ENCODE assay signal across 9 cellular contexts in genomic region chr10:4962876-4963795, GRCh38. TPM values are rescaled to one million over a fixed set of nuclear protein-coding genes. Genes with fewer than 3 reads are reported as not detected.
DNase-seq lines count a peak whose midpoint lies in the region; ATAC-seq and TF ChIP-seq lines count a peak whose summit lies in the region.
"Not testable (repeated sequence)": the region's sequence is repeated elsewhere in the genome, so short reads cannot be mapped to it uniquely, and the experiment has no call there.
"Had no signal": no experiment of that assay in that cellular context is flagged by ENCODE, and none has a peak within 500 bp of the region (broad histone marks: within the 10 kb centered on the region; RNA-seq: fewer than 3 reads in every experiment).

Gene AKR1C1, plus strand, starts transcription at chr10:4963415. Its CDS starts 30 bp downstream, at chr10:4963445.

- peaks cover 13% of the 10 kb centered on the region for H3K79me2 ChIP-seq in neural cell (replicated peaks; ENCODE audit: insufficient read depth, low read length)

- H3K27ac ChIP-seq in A673 (ENCODE audit: low read depth, low read length, poor library complexity, severe bottlenecking); SJCRH30: not testable (repeated sequence)
- peak within 1 kb of the TSS; percentile 49 for H3K27ac ChIP-seq in neural cell (ENCODE audit: low read length)

- BruUV-seq in A673 (replicated peaks; lab: Mats Ljungman, UMichigan), result TSS peak; percentile 83

- H3K9me2 ChIP-seq in neural cell (ENCODE audit: insufficient read depth, low read length), result not testable (repeated sequence)

- H3F3A ChIP-seq in neural cell (ENCODE audit: insufficient read depth, low read length, poor library complexity, severe bottlenecking), result not testable (repeated sequence)

- TF ChIP-seq CTCF in A673 (conservative IDR thresholded peaks at IDR 0.05; ENCODE audit: low read depth, low read length); fibroblast of the aortic adventitia (IDR thresholded peaks at IDR 0.05; ENCODE audit: insufficient read depth, low read length); neural cell (IDR thresholded peaks at IDR 0.05; ENCODE audit: poor library complexity, severe bottlenecking); subcutaneous adipose tissue (IDR thresholded peaks at IDR 0.05; ENCODE audit: low read depth): not testable (repeated sequence)

- TF ChIP-seq RAD21 in neural cell (conservative IDR thresholded peaks at IDR 0.05), result not testable (repeated sequence)

- CTCF ChIA-PET in A673 (lab: Charles Lee), result not testable (repeated sequence)

- not testable (repeated sequence) for H3K36me3 ChIP-seq in A673 (ENCODE audit: insufficient read depth, low read length, poor library complexity, severe bottlenecking); SJCRH30; neural cell (ENCODE audit: insufficient read depth, low read length)

- peak within 1 kb of the TSS; percentile 95 for H3K4me2 ChIP-seq in neural cell (ENCODE audit: low read length)

- peak within 1 kb of the TSS; percentile 47 for H3K9ac ChIP-seq in neural cell (ENCODE audit: low read length)

- intact Hi-C loops in A673 (cut with micrococcal nuclease; ENCODE audit: unreplicated experiment); left colon (cut with DNase I, micrococcal nuclease): not testable (repeated sequence)

- H3K4me3 ChIP-seq in A673 (ENCODE audit: low read depth, low read length, poor library complexity, severe bottlenecking), result not testable (repeated sequence)
- peak within 1 kb of the TSS; percentile 39 for H3K4me3 ChIP-seq in SJCRH30
- H3K4me3 ChIP-seq in fibroblast of the aortic adventitia (ENCODE audit: low read depth, low read length), result peak within 1 kb of the TSS; percentile 71
- peak within 1 kb of the TSS; percentile 64 for H3K4me3 ChIP-seq in neural cell (ENCODE audit: low read length)

- H3K9me3 ChIP-seq in A673 (ENCODE audit: low read depth, low read length, poor library complexity, severe bottlenecking); SJCRH30 (replicated peaks); neural cell (ENCODE audit: low read length): not testable (repeated sequence)

- not testable (repeated sequence) for H2AFZ ChIP-seq in neural cell (ENCODE audit: low read depth, low read length)

- not testable (repeated sequence) for TF ChIP-seq EP300 in neural cell (conservative IDR thresholded peaks at IDR 0.05; ENCODE audit: poor library complexity, severe bottlenecking)

- not testable (repeated sequence) for H4K20me1 ChIP-seq in neural cell (ENCODE audit: insufficient read depth)

- not testable (repeated sequence) for DNase-seq in A673 (ENCODE audit: low spot score); cerebellum (ENCODE audit: low spot score); left colon
- DNase-seq in LHCN-M2 (ENCODE audit: low read depth) (peak; percentile 34), SJCRH30 (peak in 1 of 2 experiments; percentile 13), fibroblast of the aortic adventitia (ENCODE audit: low read depth) (peak; percentile 71)

- not testable (repeated sequence) for H3K4me1 ChIP-seq in A673 (ENCODE audit: insufficient read depth, low read length, poor library complexity, severe bottlenecking); SJCRH30

- POLR2A ChIA-PET in A673 (lab: Charles Lee; ENCODE audit: low non-redundant PET), result not testable (repeated sequence)

- not testable (repeated sequence) for H3K27me3 ChIP-seq in A673 (replicated peaks; ENCODE audit: insufficient read depth, low read depth, low read length, poor library complexity); SJCRH30; neural cell (ENCODE audit: insufficient read depth, low read depth, low read length)

- peak; percentile 100 for ATAC-seq in left colon

TF ChIP-seq in neural cell, 6 proteins besides CTCF, POLR2A, EP300 and RAD21:
- peak; percentile 82 for TF ChIP-seq POLR2AphosphoS5 (IDR thresholded peaks at IDR 0.05)
- TF ChIP-seq REST (IDR thresholded peaks at IDR 0.05; ENCODE audit: borderline replicate concordance), result peak; percentile 32

RNA-seq across cellular contexts. Expression of gene AKR1C1, which starts in this region (rescaled TPM):
- total RNA-seq in A673 (2021) (9.8 and 10.2 TPM in 2 replicates), LHCN-M2 (2014; rRNA removed) (42.6 and 56.1 TPM in 2 replicates), cerebellum (22.4 TPM), fibroblast of the aortic adventitia (ENCODE audit: low replicate concordance) (116 and 355 TPM in 2 replicates), left colon (10 to 100 TPM; 12.8 to 88.1 TPM), subcutaneous adipose tissue (100 to 1,000 TPM; 193 to 430 (median 270) TPM)
- 42.0 TPM for polyA plus RNA-seq in LHCN-M2 (2012)
- 2.7 and 3.6 TPM in 2 replicates for total RNA-seq in SJCRH30 (2014; rRNA removed; shearing (Covaris generic))
- 183 and 228 TPM in 2 replicates for polyA plus RNA-seq in neural cell
- 90.1 and 115 TPM in 2 replicates for polyA minus RNA-seq in neural cell
- total RNA-seq: activated B cell treated with CpG ODN at 0.5 μM for 24 hours had no signal
